In genomic region chr2:45845566-45845965, GRCh38 we compare ENCODE assay signal across 19 cellular contexts.
"Had no signal": no experiment of that assay in that cellular context is flagged by ENCODE, and none has a peak within 500 bp of the region (broad histone marks: within the 10 kb centered on the region; RNA-seq: fewer than 3 reads in every experiment).

No MANE protein-coding gene starts in this region.

- DNase-seq: activated CD4-positive, alpha-beta T cell treated with anti-CD3 and anti-CD28 coated beads, Interleukin-2, amount 10 ng/mL, durations not matched to agents 7 days and 5 days; activated CD8-positive, alpha-beta memory T cell treated with anti-CD3 and anti-CD28 coated beads, Interleukin-2, amount 50 U/mL, for 4 hours; activated effector memory CD4-positive, alpha-beta T cell treated with Interleukin-2 at 50 U/mL for 16 hours; activated T-cell treated with anti-CD3 and anti-CD28 coated beads, Interleukin-2, amount 50 U/mL, for 4 hours; effector CD8-positive, alpha-beta T cell; esophagus squamous epithelium; hippocampal formation; islet precursor cell; left colon; nephron progenitor cell; posterior cingulate gyrus; retina; stimulated activated CD4-positive, alpha-beta T cell treated with anti-CD3 and anti-CD28 coated beads, Interleukin-2, amount 100 ng/mL, for 24 hours; stimulated activated naive CD4-positive, alpha-beta T cell treated with Interleukin-2 at 50 U/mL for 16 hours; thyroid gland had no signal

- H3K9me3 Mint-ChIP-seq: activated naive CD4-positive, alpha-beta T cell treated with anti-CD3 and anti-CD28 coated beads, Interleukin-2, amount 50 U/mL, for 24 hours; activated T-cell treated with anti-CD3 and anti-CD28 coated beads, Interleukin-2, amount 50 U/mL, for 4 hours had no signal

- H3K27ac Mint-ChIP-seq: activated CD4-positive, alpha-beta T cell treated with anti-CD3 and anti-CD28 coated beads, Interleukin-2, amount 10 ng/mL, durations not matched to agents 7 days and 5 days; activated naive CD4-positive, alpha-beta T cell treated with anti-CD3 and anti-CD28 coated beads, Interleukin-2, amount 50 U/mL, for 24 hours had no signal

- H3K4me3 ChIP-seq: breast epithelium, esophagus squamous epithelium, lung, thyroid gland had no signal

- H3K27me3 Mint-ChIP-seq: activated CD4-positive, alpha-beta T cell treated with anti-CD3 and anti-CD28 coated beads, Interleukin-2, amount 10 ng/mL, durations not matched to agents 7 days and 5 days; activated naive CD4-positive, alpha-beta T cell treated with anti-CD3 and anti-CD28 coated beads, Interleukin-2, amount 50 U/mL, for 24 hours had no signal

- H3K27ac ChIP-seq: breast epithelium, esophagus squamous epithelium, thyroid gland had no signal

- H3K4me1 ChIP-seq: thyroid gland had no signal

- H3K9me3 ChIP-seq: breast epithelium, esophagus squamous epithelium, thyroid gland had no signal

- H3K4me3 Mint-ChIP-seq: activated CD4-positive, alpha-beta T cell treated with anti-CD3 and anti-CD28 coated beads, Interleukin-2, amount 10 ng/mL, durations not matched to agents 7 days and 5 days; activated naive CD4-positive, alpha-beta T cell treated with anti-CD3 and anti-CD28 coated beads, Interleukin-2, amount 50 U/mL, for 24 hours; activated T-cell treated with anti-CD3 and anti-CD28 coated beads, Interleukin-2, amount 50 U/mL, for 4 hours; nephron progenitor cell had no signal

- ATAC-seq: activated CD4-positive, CD25-positive, alpha-beta regulatory T cell treated with anti-CD3 and anti-CD28 coated beads, Interleukin-2, amount 50 U/mL, for 24 hours; activated T-cell treated with anti-CD3 and anti-CD28 coated beads, Interleukin-2, amount 50 U/mL, for 4 hours; left colon had no signal

- H3K36me3 ChIP-seq: breast epithelium, thyroid gland had no signal

- H3K27me3 ChIP-seq: breast epithelium, esophagus squamous epithelium, thyroid gland had no signal
